ENCODE assay signal across 9 cellular contexts in the genomic region with DNA sequence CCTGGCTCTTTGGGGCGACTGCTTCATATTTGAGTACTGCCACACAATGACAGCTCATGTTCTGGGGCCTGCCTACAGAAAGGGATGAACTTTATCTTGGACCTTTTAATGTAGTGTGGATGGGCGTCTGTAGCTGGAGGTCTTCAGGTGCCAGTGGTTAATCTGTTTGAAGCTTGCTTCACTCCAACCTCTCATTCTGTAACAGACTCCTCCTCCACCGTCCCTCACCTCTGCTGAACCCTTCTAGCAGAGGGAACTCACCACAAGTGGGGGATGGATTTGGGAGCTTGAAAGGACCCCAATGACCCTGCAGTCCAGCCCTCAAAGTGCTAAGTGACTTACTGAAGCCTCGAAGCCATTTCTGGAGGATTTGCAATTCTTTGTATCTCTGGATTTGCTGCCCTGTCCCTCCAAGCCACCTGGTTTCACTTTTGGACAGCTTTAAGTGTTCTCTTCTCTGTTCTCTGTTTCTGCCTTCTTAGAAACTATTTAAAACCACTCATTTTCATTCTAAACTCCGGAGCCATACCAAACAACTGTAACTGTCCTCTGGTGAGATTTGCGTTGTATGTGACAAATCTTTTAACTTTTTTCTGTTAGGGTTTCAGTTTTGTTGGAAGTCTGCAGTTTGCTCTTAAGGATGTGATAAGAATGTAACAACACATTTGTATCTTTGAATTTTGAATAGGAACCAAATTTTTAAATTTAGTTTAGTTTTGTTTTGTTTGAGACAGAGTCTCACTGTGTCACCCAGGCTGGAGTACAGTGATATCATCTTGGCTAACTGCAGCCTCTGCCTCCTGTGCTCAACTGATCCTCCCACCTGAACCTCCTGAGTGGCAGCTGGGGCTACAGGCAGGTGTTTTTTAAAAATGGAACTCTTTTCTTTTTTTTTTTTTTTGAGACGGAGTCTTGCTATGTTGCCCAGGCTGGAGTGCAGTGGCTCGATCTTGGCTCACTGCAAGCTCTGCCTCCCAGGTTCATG. TPM values are rescaled to one million over a fixed set of nuclear protein-coding genes. Genes with fewer than 3 reads are reported as not detected.
DNase-seq lines count a peak whose midpoint lies in the region; ATAC-seq and TF ChIP-seq lines count a peak whose summit lies in the region.
"Had no signal": no experiment of that assay in that cellular context is flagged by ENCODE, and none has a peak within 500 bp of the region (broad histone marks: within the 10 kb centered on the region; RNA-seq: fewer than 3 reads in every experiment).

No MANE protein-coding gene starts in this region.

- peaks cover 58% of the 10 kb centered on the region for H3K4me1 Mint-ChIP-seq in activated naive CD4-positive, alpha-beta T cell treated with anti-CD3 and anti-CD28 coated beads for 36 hours (ENCODE audit: low read depth)
- peaks cover 6% of the 10 kb centered on the region for H3K4me1 Mint-ChIP-seq in stimulated activated effector memory CD8-positive, alpha-beta T cell treated with anti-CD3 and anti-CD28 coated beads, Interleukin-12 subunit alpha, Interleukin-12 subunit beta, amount 100 ng/mL, for 72 hours

- H3K9ac ChIP-seq in OCI-LY3 (ENCODE audit: low read length): 0 out of 2 replicates have a peak overlapping the region, but pooled peaks have one; percentile 21

- no peaks in the 10 kb centered on the region for H4K20me1 ChIP-seq in OCI-LY3 (ENCODE audit: insufficient read depth, low read length)

- H3K4me3 ChIP-seq in OCI-LY3 (ENCODE audit: low read length) (peak overlapping the region; percentile 32), sigmoid colon (no peak overlapping the region)

- intact Hi-C loops in activated naive CD4-positive, alpha-beta T cell treated with anti-CD3 and anti-CD28 coated beads for 36 hours (cut with micrococcal nuclease): loop anchor here (1.0 kb wide), 1 partner anchor 9 kb away; no protein-coding TSS in a partner anchor
- intact Hi-C loops in sigmoid colon (cut with DNase I): no loop called here

- H3K27ac ChIP-seq in OCI-LY3 (ENCODE audit: low read length) (0 out of 2 replicates have a peak overlapping the region, but pooled peaks have one; percentile 19), sigmoid colon (no peak overlapping the region)

- peak; percentile 95 for ATAC-seq in HG02798 (IDR thresholded peaks at IDR 0.05; ENCODE audit: poor library complexity, unreplicated experiment)
- peak; percentile 42 for ATAC-seq in stimulated activated effector memory CD8-positive, alpha-beta T cell treated with anti-CD3 and anti-CD28 coated beads, Interleukin-12 subunit alpha, Interleukin-12 subunit beta, amount 100 ng/mL, for 72 hours
- no peak for ATAC-seq in activated CD4-positive, CD25-positive, alpha-beta regulatory T cell treated with anti-CD3 and anti-CD28 coated beads, Interleukin-2, amount 50 U/mL, for 24 hours

- peak overlapping the region; percentile 70; the same call in 1 of the 2 replicates for H2AFZ ChIP-seq in OCI-LY3 (ENCODE audit: low read depth, low read length)

- H3K9me3 Mint-ChIP-seq in activated naive CD4-positive, alpha-beta T cell treated with anti-CD3 and anti-CD28 coated beads for 36 hours: no peaks in the 10 kb centered on the region
- H3K9me3 Mint-ChIP-seq in stimulated activated effector memory CD8-positive, alpha-beta T cell treated with anti-CD3 and anti-CD28 coated beads, Interleukin-12 subunit alpha, Interleukin-12 subunit beta, amount 100 ng/mL, for 72 hours: no peaks in the 10 kb centered on the region

- no peak for TF ChIP-seq POLR2A in sigmoid colon (IDR thresholded peaks at IDR 0.05)

- H3K9me3 ChIP-seq in OCI-LY3 (ENCODE audit: insufficient read depth, low read length): no peaks in the 10 kb centered on the region
- H3K9me3 ChIP-seq in sigmoid colon: no peaks in the 10 kb centered on the region

- DNase-seq in activated naive CD4-positive, alpha-beta T cell treated with anti-CD3 and anti-CD28 coated beads for 36 hours: peak; percentile 31
- DNase-seq in activated naive CD4-positive, alpha-beta T cell (lab: John Stamatoyannopoulos, UW): no peak
- no peak for DNase-seq in stimulated activated effector memory CD8-positive, alpha-beta T cell treated with anti-CD3 and anti-CD28 coated beads, Interleukin-12 subunit alpha, Interleukin-12 subunit beta, amount 100 ng/mL, for 72 hours (ENCODE audit: low spot score in 2 of 2)
- DNase-seq in KG1 (lab: John Stamatoyannopoulos, UW): no peak
- no peak for DNase-seq in sigmoid colon
- DNase-seq: central memory CD4-positive, alpha-beta T cell had no signal

- no peaks in the 10 kb centered on the region for H3K27me3 ChIP-seq in OCI-LY3 (ENCODE audit: low read depth, low read length)
- H3K27me3 ChIP-seq in sigmoid colon: no peaks in the 10 kb centered on the region

- H3K27ac Mint-ChIP-seq in activated naive CD4-positive, alpha-beta T cell treated with anti-CD3 and anti-CD28 coated beads for 36 hours: peak overlapping the region; percentile 51
- peak overlapping the region; percentile 46 for H3K27ac Mint-ChIP-seq in stimulated activated effector memory CD8-positive, alpha-beta T cell treated with anti-CD3 and anti-CD28 coated beads, Interleukin-12 subunit alpha, Interleukin-12 subunit beta, amount 100 ng/mL, for 72 hours

- no peak for TF ChIP-seq EP300 in sigmoid colon (IDR thresholded peaks at IDR 0.05)

- H3K4me3 Mint-ChIP-seq in activated naive CD4-positive, alpha-beta T cell treated with anti-CD3 and anti-CD28 coated beads for 36 hours: peak overlapping the region; percentile 14
- peak overlapping the region; percentile 7 for H3K4me3 Mint-ChIP-seq in stimulated activated effector memory CD8-positive, alpha-beta T cell treated with anti-CD3 and anti-CD28 coated beads, Interleukin-12 subunit alpha, Interleukin-12 subunit beta, amount 100 ng/mL, for 72 hours

- H3K27me3 Mint-ChIP-seq in activated naive CD4-positive, alpha-beta T cell treated with anti-CD3 and anti-CD28 coated beads for 36 hours (ENCODE audit: low read depth): no peaks in the 10 kb centered on the region

- H3K36me3 ChIP-seq in OCI-LY3 (replicated peaks; ENCODE audit: low read depth, low read length) (no peaks in the 10 kb centered on the region), sigmoid colon (no peaks in the 10 kb centered on the region)

- H3K4me1 ChIP-seq in OCI-LY3 (ENCODE audit: low read length): peaks cover 27% of the 10 kb centered on the region
- no peaks in the 10 kb centered on the region for H3K4me1 ChIP-seq in sigmoid colon

- H3K36me3 Mint-ChIP-seq in activated naive CD4-positive, alpha-beta T cell treated with anti-CD3 and anti-CD28 coated beads for 36 hours (ENCODE audit: low read depth): peaks cover 11% of the 10 kb centered on the region
- peaks cover 14% of the 10 kb centered on the region for H3K36me3 Mint-ChIP-seq in stimulated activated effector memory CD8-positive, alpha-beta T cell treated with anti-CD3 and anti-CD28 coated beads, Interleukin-12 subunit alpha, Interleukin-12 subunit beta, amount 100 ng/mL, for 72 hours

- CTCF ChIA-PET in activated naive CD4-positive, alpha-beta T cell treated with anti-CD3 and anti-CD28 coated beads for 36 hours (lab: Charles Lee): interaction anchor here (0.8 to 7.5 kb wide), 4 partner anchors 9 to 46 kb away, joined by 3 to 69 read pairs (median 4); partner anchors contain the start of gene CASP10

- H3K79me2 ChIP-seq in OCI-LY3 (ENCODE audit: low read length): no peaks in the 10 kb centered on the region

- peak overlapping the region; percentile 69 for H3K4me2 ChIP-seq in OCI-LY3 (ENCODE audit: low read length)

- WGBS in sigmoid colon, 2 donors: 69 to 83% methylated on average over 8 of the region's 8 CpGs

- TF ChIP-seq CTCF in OCI-LY3 (IDR thresholded peaks at IDR 0.05; ENCODE audit: low read depth, low read length) (no peak), sigmoid colon (IDR thresholded peaks at IDR 0.05) (no peak)

RNA-seq across cellular contexts. Expression of gene CASP8, which starts 37.0 kb away (rescaled TPM):
- total RNA-seq in activated naive CD4-positive, alpha-beta T cell treated with anti-CD3 and anti-CD28 coated beads for 36 hours: 10 to 100 TPM; 37.0 to 39.8 TPM
- total RNA-seq in sigmoid colon: 10 to 100 TPM in 1 of 4 donors, 1 to 10 TPM in 3; 4.9 to 13.0 (median 8.4) TPM
- polyA plus RNA-seq in sigmoid colon: 10 to 100 TPM; 15.6 to 28.7 (median 18.7) TPM

RNA-seq across cellular contexts. Expression of gene CASP10, which starts 40.4 kb away (rescaled TPM):
- total RNA-seq in activated naive CD4-positive, alpha-beta T cell treated with anti-CD3 and anti-CD28 coated beads for 36 hours: 10 to 100 TPM; 22.0 to 22.1 TPM
- total RNA-seq in sigmoid colon: 10 to 100 TPM in 1 of 4 donors, 1 to 10 TPM in 3; 3.9 to 18.3 (median 5.0) TPM
- 10 to 100 TPM; 11.4 to 26.9 (median 18.0) TPM for polyA plus RNA-seq in sigmoid colon

Comparison
In these comparisons a context has a peak if more than half of its experiments do, and no peak if none do; other contexts are left out.
1. ATAC-seq: peak in HG02798 (single experiment) and stimulated activated effector memory CD8-positive, alpha-beta T cell treated with anti-CD3 and anti-CD28 coated beads, Interleukin-12 subunit alpha, Interleukin-12 subunit beta, amount 100 ng/mL, for 72 hours (single experiment); none in activated CD4-positive, CD25-positive, alpha-beta regulatory T cell treated with anti-CD3 and anti-CD28 coated beads, Interleukin-2, amount 50 U/mL, for 24 hours (0 of 2).